Comparison of ENCODE assay signal across 15 cellular contexts in genomic region chr19:3333020-3333583, GRCh38. TPM values are rescaled to one million over a fixed set of nuclear protein-coding genes. Genes with fewer than 3 reads are reported as not detected.
DNase-seq lines count a peak whose midpoint lies in the region; ATAC-seq and TF ChIP-seq lines count a peak whose summit lies in the region.
"Had no signal": no experiment of that assay in that cellular context is flagged by ENCODE, and none has a peak within 500 bp of the region (broad histone marks: within the 10 kb centered on the region; RNA-seq: fewer than 3 reads in every experiment).

No MANE protein-coding gene starts in this region.

- peaks cover 8% of the 10 kb centered on the region for H3K4me1 Mint-ChIP-seq in central memory CD8-positive, alpha-beta T cell

- DNase-seq in Right ventricle myocardium superior (peak; percentile 8), cardiac septum (ENCODE audit: low spot score) (no peak), sigmoid colon (no peak), vagina (ENCODE audit: extremely low spot score in 2 of 2) (no peak), esophagus squamous epithelium (lab: John Stamatoyannopoulos, UW) (no peak), DMS153 treated with DMSO at 0.1 percent for 48 hours (lab: John Stamatoyannopoulos, UW; ENCODE audit: unreplicated experiment) (no peak)
- DNase-seq in central memory CD8-positive, alpha-beta T cell (ENCODE audit: low spot score in 2 of 2): no peak
- DNase-seq: Kasumi-1, NCI-H187 treated with DMSO at 0.1 percent for 48 hours, NCI-H2171 treated with DMSO at 0.1 percent for 48 hours, NCI-H82, SIG-M5 had no signal

- TF ChIP-seq POLR2A in sigmoid colon (IDR thresholded peaks at IDR 0.05) (no peak), vagina (IDR thresholded peaks at IDR 0.05) (no peak), esophagus squamous epithelium (IDR thresholded peaks at IDR 0.05) (no peak)

- H3K9me3 ChIP-seq in sigmoid colon: no peaks in the 10 kb centered on the region
- no peaks in the 10 kb centered on the region for H3K9me3 ChIP-seq in vagina
- H3K9me3 ChIP-seq in esophagus squamous epithelium: no peaks in the 10 kb centered on the region

- peaks cover 8% of the 10 kb centered on the region for H3K27me3 Mint-ChIP-seq in central memory CD8-positive, alpha-beta T cell

- TF ChIP-seq CTCF in sigmoid colon (IDR thresholded peaks at IDR 0.05) (no peak), vagina (IDR thresholded peaks at IDR 0.05) (no peak), esophagus squamous epithelium (IDR thresholded peaks at IDR 0.05) (no peak)

- no peak overlapping the region for H3K4me3 ChIP-seq in sigmoid colon
- no peak overlapping the region for H3K4me3 ChIP-seq in vagina
- H3K4me3 ChIP-seq in esophagus squamous epithelium: no peak overlapping the region

- 74 to 81% methylated on average over 4 of the region's 4 CpGs for WGBS in sigmoid colon, 2 donors
- WGBS in esophagus squamous epithelium, 2 donors: 33 to 54% methylated on average over 4 of the region's 4 CpGs

- H3K36me3 Mint-ChIP-seq in central memory CD8-positive, alpha-beta T cell (ENCODE audit: insufficient read depth): no peaks in the 10 kb centered on the region
- H3K36me3 Mint-ChIP-seq: CD14-positive monocyte had no signal

- H3K9me3 Mint-ChIP-seq in central memory CD8-positive, alpha-beta T cell: no peaks in the 10 kb centered on the region

- no peak for TF ChIP-seq EP300 in sigmoid colon (IDR thresholded peaks at IDR 0.05)

- ATAC-seq in Right ventricle myocardium superior (ENCODE audit: poor library complexity): no peak
- ATAC-seq in central memory CD8-positive, alpha-beta T cell (replicated peaks; ENCODE audit: extremely low read depth, poor library complexity, severe bottlenecking): no peak
- no peak for ATAC-seq in HG02938 (IDR thresholded peaks at IDR 0.05; ENCODE audit: unreplicated experiment)
- ATAC-seq: HepG2 had no signal

- H3K27me3 ChIP-seq in sigmoid colon (no peaks in the 10 kb centered on the region), vagina (no peaks in the 10 kb centered on the region), esophagus squamous epithelium (no peaks in the 10 kb centered on the region)

- no peaks in the 10 kb centered on the region for H3K36me3 ChIP-seq in sigmoid colon
- H3K36me3 ChIP-seq in vagina: no peaks in the 10 kb centered on the region
- H3K36me3 ChIP-seq in esophagus squamous epithelium: no peaks in the 10 kb centered on the region

- intact Hi-C loops in Right ventricle myocardium superior (cut with DNase I): no loop called here
- intact Hi-C loops in cardiac septum (cut with DNase I): no loop called here
- intact Hi-C loops in sigmoid colon (cut with DNase I): no loop called here
- intact Hi-C loops in vagina (cut with DNase I): loop anchor here (10.0 kb wide), 1 partner anchor 92 kb away; no protein-coding TSS in a partner anchor
- intact Hi-C loops in esophagus squamous epithelium (cut with DNase I): no loop called here

- peak overlapping the region; percentile 89 for H3K27ac Mint-ChIP-seq in central memory CD8-positive, alpha-beta T cell (ENCODE audit: low read depth)

- H3K4me1 ChIP-seq in sigmoid colon (peaks cover 0 to 50% (median 46%) of the 10 kb centered on the region in 4 donors), vagina (peaks cover 42% of the 10 kb centered on the region), esophagus squamous epithelium (peaks cover 28 to 52% (median 37%) of the 10 kb centered on the region in 3 donors)

- no peak overlapping the region for H3K4me3 Mint-ChIP-seq in central memory CD8-positive, alpha-beta T cell
- H3K4me3 Mint-ChIP-seq: CD14-positive monocyte had no signal

- H3K27ac ChIP-seq in sigmoid colon (peak overlapping the region; percentile 93 to 99 (median 97)), vagina (peak overlapping the region; percentile 34), esophagus squamous epithelium (peak overlapping the region in 2 of 4 donors; percentile 49 to 89)

RNA-seq across cellular contexts. Expression of gene NFIC, which starts 33.3 kb away (rescaled TPM):
- total RNA-seq in Right ventricle myocardium superior: 153 TPM
- 178 TPM for total RNA-seq in cardiac septum
- total RNA-seq in sigmoid colon: 100 to 1,000 TPM in 1 of 4 donors, 10 to 100 TPM in 3; 63.2 to 114 (median 74.2) TPM
- polyA plus RNA-seq in sigmoid colon: 10 to 100 TPM in 2 of 3 donors, 1 to 10 TPM in 1; 9.0 to 45.7 (median 10.2) TPM
- total RNA-seq in vagina: 142 TPM
- total RNA-seq in esophagus squamous epithelium: 10 to 100 TPM; 40.8 to 80.9 (median 61.0) TPM
